In the genomic region with DNA sequence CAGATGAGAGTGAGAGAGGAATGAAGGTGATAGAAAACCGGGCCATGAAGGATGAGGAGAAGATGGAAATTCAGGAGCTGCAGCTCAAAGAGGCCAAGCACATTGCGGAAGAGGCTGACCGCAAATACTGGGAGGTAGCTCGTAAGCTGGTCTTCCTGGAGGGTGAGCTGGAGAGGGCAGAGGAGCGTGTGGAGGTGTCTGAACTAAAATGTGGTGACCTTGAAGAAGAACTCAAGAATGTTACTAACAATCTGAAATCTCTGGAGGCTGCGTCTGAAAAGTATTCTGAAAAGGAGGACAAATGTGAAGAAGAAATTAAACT, we compare ENCODE assay signal across 8 cellular contexts.
DNase-seq lines count a peak whose midpoint lies in the region; ATAC-seq and TF ChIP-seq lines count a peak whose summit lies in the region.

No MANE protein-coding gene starts in this region.

- H3K36me3 ChIP-seq in WERI-Rb-1 (no peaks in the 10 kb centered on the region), psoas muscle (ENCODE audit: insufficient read depth in 1 of 2, low read depth in 1 of 2) (no peaks in the 10 kb centered on the region)

- no peaks in the 10 kb centered on the region for H3K27me3 ChIP-seq in WERI-Rb-1 (ENCODE audit: insufficient read depth, low read depth, severe bottlenecking)
- H3K27me3 ChIP-seq in psoas muscle (ENCODE audit: insufficient read depth in 3 of 3, low read length in 2 of 3): peaks cover 0 to 5% (median 0%) of the 10 kb centered on the region in 3 donors

- 11 to 21% (median 15%) methylated on average over 6 of the region's 6 CpGs for WGBS in psoas muscle, 3 donors

- intact Hi-C loops in psoas muscle (cut with DNase I): loop anchor here (5.0 to 10.0 kb wide), 2 partner anchors 148 to 151 kb away; partner anchors contain the start of gene SLC4A7 (in 2 of the 2)

- TF ChIP-seq CTCF in WERI-Rb-1 (IDR thresholded peaks at IDR 0.05; ENCODE audit: low read depth, low read length) (no peak), psoas muscle (IDR thresholded peaks at IDR 0.05) (no peak)

- H3K4me3 ChIP-seq in WERI-Rb-1 (ENCODE audit: low read depth, low read length) (peak overlapping the region; percentile 47), psoas muscle (peak overlapping the region; percentile 67)

- no peak overlapping the region for H3K27ac ChIP-seq in WERI-Rb-1
- peak overlapping the region; percentile 63 for H3K27ac ChIP-seq in psoas muscle

- H3K9me3 ChIP-seq in WERI-Rb-1 (ENCODE audit: severe bottlenecking) (no peaks in the 10 kb centered on the region), psoas muscle (no peaks in the 10 kb centered on the region)

- no peaks in the 10 kb centered on the region for H3K4me1 ChIP-seq in psoas muscle

- ATAC-seq in GM19463 (IDR thresholded peaks at IDR 0.05; ENCODE audit: unreplicated experiment): peak; percentile 22
- peak; percentile 7 for ATAC-seq in HG03521 (IDR thresholded peaks at IDR 0.05; ENCODE audit: unreplicated experiment)
- ATAC-seq in psoas muscle: peak in 3 of 4 donors; percentile 23 to 45 (median 37)

- peak; percentile 41 for DNase-seq in CD1c-positive myeloid dendritic cell (ENCODE audit: extremely low spot score)
- DNase-seq in WERI-Rb-1: no peak
- DNase-seq in globus pallidus (ENCODE audit: low spot score): peak; percentile 13
- DNase-seq in psoas muscle: no peak
- DNase-seq in NCI-H446 (lab: John Stamatoyannopoulos, UW): no peak
- no peak for DNase-seq in NCI-H1417 treated with DMSO at 0.1 percent for 48 hours (lab: John Stamatoyannopoulos, UW)

Comparison
In these comparisons a context has a peak if more than half of its experiments do, and no peak if none do; other contexts are left out.
1. DNase-seq: peak in CD1c-positive myeloid dendritic cell (single experiment) and globus pallidus (single experiment); none in WERI-Rb-1 (single experiment), psoas muscle (0 of 2), NCI-H446 (0 of 2) and NCI-H1417 treated with DMSO at 0.1 percent for 48 hours (single experiment).
2. Peak in every context shown above with its lines, with median percentiles within 50 percentile points of each other: ATAC-seq.